27 cellular contexts compared by ENCODE assay signal in the genomic region with DNA sequence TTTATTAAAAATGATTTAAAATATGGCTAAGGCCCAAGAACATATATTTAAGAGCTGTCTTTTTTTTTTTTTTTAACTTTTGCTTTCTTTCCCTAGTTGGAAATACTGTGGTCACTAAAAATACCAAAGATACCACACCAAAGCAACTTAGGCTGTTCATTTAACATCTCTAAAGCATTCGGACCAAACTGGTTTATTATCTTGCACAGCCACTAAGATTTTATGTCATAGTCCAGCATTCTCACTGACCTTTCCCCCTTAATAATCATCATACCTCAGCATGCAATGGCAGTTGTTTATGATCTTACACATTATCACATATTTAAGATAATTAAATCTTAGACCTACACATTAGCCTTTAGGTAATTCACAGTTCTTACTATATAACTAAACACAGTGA.
"Had no signal": no experiment of that assay in that cellular context is flagged by ENCODE, and none has a peak within 500 bp of the region (broad histone marks: within the 10 kb centered on the region; RNA-seq: fewer than 3 reads in every experiment).

No MANE protein-coding gene starts in this region.

- ATAC-seq: activated naive CD4-positive, alpha-beta T cell treated with anti-CD3 and anti-CD28 coated beads, Interleukin-2, amount 50 U/mL, for 72 hours; activated T-helper 17 cell treated with anti-CD3 and anti-CD28 coated beads, Interleukin-2, amount 50 U/mL, for 72 hours; left lung; right lobe of liver; stimulated activated naive B cell treated with anti-CD40 and anti-IgM and Interleukin-4, amounts not matched to agents 10 μg/mL and 1 μg/mL and 100 μg/mL, for 72 hours had no signal

- H2AFZ ChIP-seq: parathyroid adenoma had no signal

- H3K27me3 ChIP-seq: ascending aorta, left lung, neutrophil, right lobe of liver, transverse colon, uterus had no signal

- H3K4me1 ChIP-seq: parathyroid adenoma, right lobe of liver, uterus had no signal

- H3K27me3 Mint-ChIP-seq: activated CD4-positive, alpha-beta T cell treated with anti-CD3 and anti-CD28 coated beads, Interleukin-2, amount 10 ng/mL, durations not matched to agents 7 days and 5 days; activated T-cell treated with anti-CD3 and anti-CD28 coated beads, Interleukin-2, amount 50 U/mL, for 24 hours; activated T-helper 17 cell treated with anti-CD3 and anti-CD28 coated beads, Interleukin-2, amount 50 U/mL, for 72 hours; stimulated activated naive B cell treated with anti-CD40 and anti-IgM and Interleukin-4, amounts not matched to agents 10 μg/mL and 1 μg/mL and 100 μg/mL, for 72 hours had no signal

- H3K36me3 ChIP-seq: ascending aorta, left lung, neutrophil, right lobe of liver, transverse colon, uterus had no signal

- H3K9me3 Mint-ChIP-seq: activated T-helper 17 cell treated with anti-CD3 and anti-CD28 coated beads, Interleukin-2, amount 50 U/mL, for 72 hours had no signal

- H3K27ac ChIP-seq: ascending aorta, epithelial cell of prostate, left lung, neutrophil, parathyroid adenoma, right lobe of liver, skin epidermis, uterus, WERI-Rb-1 had no signal

- H3K27ac Mint-ChIP-seq: activated CD4-positive, alpha-beta T cell treated with anti-CD3 and anti-CD28 coated beads, Interleukin-2, amount 10 ng/mL, durations not matched to agents 7 days and 5 days; activated naive CD4-positive, alpha-beta T cell treated with anti-CD3 and anti-CD28 coated beads, Interleukin-2, amount 50 U/mL, for 72 hours; activated T-cell treated with anti-CD3 and anti-CD28 coated beads, Interleukin-2, amount 50 U/mL, for 24 hours; activated T-helper 17 cell treated with anti-CD3 and anti-CD28 coated beads, Interleukin-2, amount 50 U/mL, for 72 hours; mesothelial cell of epicardium; nephron; stimulated activated naive B cell treated with anti-CD40 and anti-IgM and Interleukin-4, amounts not matched to agents 10 μg/mL and 1 μg/mL and 100 μg/mL, for 72 hours had no signal

- H3K4me3 Mint-ChIP-seq: activated CD4-positive, alpha-beta T cell treated with anti-CD3 and anti-CD28 coated beads, Interleukin-2, amount 10 ng/mL, durations not matched to agents 7 days and 5 days; activated T-cell treated with anti-CD3 and anti-CD28 coated beads, Interleukin-2, amount 50 U/mL, for 24 hours; activated T-helper 17 cell treated with anti-CD3 and anti-CD28 coated beads, Interleukin-2, amount 50 U/mL, for 72 hours; mesothelial cell of epicardium; nephron; stimulated activated naive B cell treated with anti-CD40 and anti-IgM and Interleukin-4, amounts not matched to agents 10 μg/mL and 1 μg/mL and 100 μg/mL, for 72 hours had no signal

- H3K4me3 ChIP-seq: ascending aorta, left lung, right lobe of liver, skin epidermis, transverse colon, uterus had no signal

- DNase-seq: activated CD4-positive, alpha-beta T cell treated with anti-CD3 and anti-CD28 coated beads, Interleukin-2, amount 10 ng/mL, durations not matched to agents 7 days and 5 days; activated CD4-positive, CD25-positive, alpha-beta regulatory T cell treated with anti-CD3 and anti-CD28 coated beads, Interleukin-2, amount 50 U/mL, for 72 hours; activated CD8-positive, alpha-beta memory T cell treated with anti-CD3 and anti-CD28 coated beads for 24 hours; activated CD8-positive, alpha-beta memory T cell treated with anti-CD3 and anti-CD28 coated beads, Interleukin-2, amount 50 U/mL, for 4 hours; activated T-cell treated with anti-CD3 and anti-CD28 coated beads, Interleukin-2, amount 50 U/mL, for 24 hours; cerebellar nuclear complex; cortex of kidney; left lung; mammary epithelial cell; right lobe of liver; stimulated activated CD4-positive, alpha-beta T cell treated with anti-CD3 and anti-CD28 coated beads, Interleukin-15, amount 100 ng/mL, for 24 hours; stimulated activated CD8-positive, alpha-beta memory T cell treated with anti-CD3 and anti-CD28 coated beads, Interleukin-4, amount 100 ng/mL, for 48 hours; stimulated activated naive B cell treated with anti-CD40 and anti-IgM and Interleukin-4, amounts not matched to agents 10 μg/mL and 1 μg/mL and 100 μg/mL, for 72 hours; transverse colon; uterus; WERI-Rb-1 had no signal

- H3K9ac ChIP-seq: parathyroid adenoma had no signal

- FAIRE-seq: bronchial epithelial cell, TTC549 had no signal

- H3K9me3 ChIP-seq: ascending aorta, left lung, neutrophil, right lobe of liver, transverse colon, uterus had no signal
